Comparison of ENCODE assay signal across 35 cellular contexts in the genomic region with DNA sequence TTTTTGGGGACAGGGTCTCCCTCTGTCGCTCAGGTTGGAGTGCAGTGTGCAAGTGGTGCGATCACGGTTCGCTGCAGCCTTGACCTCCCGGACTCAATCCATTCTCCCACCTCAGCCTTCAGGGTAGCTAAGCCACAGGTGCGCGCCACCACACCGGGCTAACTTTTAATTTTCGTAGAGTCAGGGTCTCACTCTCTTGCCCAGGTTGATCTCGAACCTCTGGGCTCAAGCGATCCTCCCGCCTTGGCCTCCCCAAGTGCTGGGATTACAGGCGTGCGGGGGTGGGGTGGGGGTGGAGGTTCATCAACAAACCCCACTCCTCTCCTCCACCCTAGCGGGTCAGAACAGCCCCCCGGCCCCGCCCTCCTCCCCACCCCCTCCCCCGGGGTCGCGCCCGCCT. TPM values are rescaled to one million over a fixed set of nuclear protein-coding genes. Genes with fewer than 3 reads are reported as not detected.
"Had no signal": no experiment of that assay in that cellular context is flagged by ENCODE, and none has a peak within 500 bp of the region (broad histone marks: within the 10 kb centered on the region; RNA-seq: fewer than 3 reads in every experiment).

No MANE protein-coding gene starts in this region.

- DNase-seq: dermis blood vessel endothelial cell; effector memory CD4-positive, alpha-beta T cell; foreskin keratinocyte; heart right ventricle; hippocampal formation; mesenchymal stem cell; mucosa of descending colon; naive B cell; nucleus accumbens; ovary; psoas muscle; sigmoid colon; stimulated activated CD4-positive, alpha-beta T cell treated with anti-CD3 and anti-CD28 coated beads, Interleukin-4, amount 100 ng/mL, for 4 hours; stimulated activated naive CD8-positive, alpha-beta T cell treated with anti-CD3 and anti-CD28 coated beads, Interleukin-15, Interleukin-2, amounts not matched to agents 100 U/mL and 50 U/mL, for 24 hours; substantia nigra; testis; tibial artery had no signal

- H3K4me3 Mint-ChIP-seq: naive B cell; natural killer cell treated with Interleukin-12 subunit alpha and Interleukin-12 subunit beta and Interleukin-15 and Interleukin-18, amount 100 ng/mL, for 72 hours; neural crest cell; stimulated activated memory B cell treated with anti-CD40 and anti-IgM and Interleukin-4, amounts not matched to agents 10 μg/mL and 1 μg/mL and 100 μg/mL, for 72 hours had no signal

- H3K9me3 ChIP-seq: esophagus muscularis mucosa, gastroesophageal sphincter, heart right ventricle, left lung, mucosa of descending colon, ovary, psoas muscle, sigmoid colon, testis, tibial artery had no signal

- H3K36me3 ChIP-seq: esophagus muscularis mucosa, gastroesophageal sphincter, heart right ventricle, left lung, ovary, sigmoid colon, tibial artery had no signal

- H3K9me3 Mint-ChIP-seq: mesothelial cell of epicardium; naive B cell; natural killer cell treated with Interleukin-12 subunit alpha and Interleukin-12 subunit beta and Interleukin-15 and Interleukin-18, amount 100 ng/mL, for 72 hours; neural crest cell; stimulated activated memory B cell treated with anti-CD40 and anti-IgM and Interleukin-4, amounts not matched to agents 10 μg/mL and 1 μg/mL and 100 μg/mL, for 72 hours had no signal

- ATAC-seq: foreskin keratinocyte; gastroesophageal sphincter; left lung; mucosa of descending colon; stimulated activated memory B cell treated with anti-CD40 and anti-IgM and Interleukin-4, amounts not matched to agents 10 μg/mL and 1 μg/mL and 100 μg/mL, for 72 hours; stimulated activated naive CD8-positive, alpha-beta T cell treated with anti-CD3 and anti-CD28 coated beads, Interleukin-15, Interleukin-2, amounts not matched to agents 100 U/mL and 50 U/mL, for 24 hours had no signal

- H3K4me1 ChIP-seq: left lung, testis had no signal

- H3K27me3 ChIP-seq: ovary, testis had no signal

- H3K27ac Mint-ChIP-seq: mesothelial cell of epicardium; natural killer cell treated with Interleukin-12 subunit alpha and Interleukin-12 subunit beta and Interleukin-15 and Interleukin-18, amount 100 ng/mL, for 72 hours; stimulated activated memory B cell treated with anti-CD40 and anti-IgM and Interleukin-4, amounts not matched to agents 10 μg/mL and 1 μg/mL and 100 μg/mL, for 72 hours; type B pancreatic cell had no signal

- H3K27ac ChIP-seq: coronary artery, esophagus muscularis mucosa, foreskin keratinocyte, gastroesophageal sphincter, heart right ventricle, left lung, ovary, psoas muscle, sigmoid colon, testis, tibial artery had no signal

- H3K4me3 ChIP-seq: coronary artery, esophagus muscularis mucosa, gastroesophageal sphincter, heart right ventricle, left lung, mucosa of descending colon, ovary, psoas muscle, sigmoid colon, tibial artery had no signal

- H3K36me3 Mint-ChIP-seq: mesothelial cell of epicardium; naive B cell; natural killer cell treated with Interleukin-12 subunit alpha and Interleukin-12 subunit beta and Interleukin-15 and Interleukin-18, amount 100 ng/mL, for 72 hours; stimulated activated memory B cell treated with anti-CD40 and anti-IgM and Interleukin-4, amounts not matched to agents 10 μg/mL and 1 μg/mL and 100 μg/mL, for 72 hours; type B pancreatic cell had no signal

RNA-seq across cellular contexts. Expression of a gene that starts 5.4 kb away (rescaled TPM):
- total RNA-seq: dermis blood vessel endothelial cell; endothelial cell of umbilical vein; epithelial cell of proximal tubule; esophagus muscularis mucosa; fibroblast of lung; foreskin keratinocyte; gastroesophageal sphincter; kidney; left lung; lower leg skin; lung microvascular endothelial cell; mesothelial cell of epicardium; mucosa of descending colon; natural killer cell treated with Interleukin-12 subunit alpha and Interleukin-12 subunit beta and Interleukin-15 and Interleukin-18, amount 100 ng/mL, for 72 hours; neural crest cell; ovary; renal cortical epithelial cell; sigmoid colon; skeletal muscle tissue; urinary bladder had no signal
- polyA plus RNA-seq: endothelial cell of umbilical vein, fibroblast of lung, foreskin keratinocyte, sigmoid colon, urinary bladder had no signal

RNA-seq across cellular contexts. Expression of a gene that starts 6.8 kb away (rescaled TPM):
- total RNA-seq: dermis blood vessel endothelial cell; endothelial cell of umbilical vein; epithelial cell of proximal tubule; left lung; lung microvascular endothelial cell; natural killer cell treated with Interleukin-12 subunit alpha and Interleukin-12 subunit beta and Interleukin-15 and Interleukin-18, amount 100 ng/mL, for 72 hours had no signal
- polyA plus RNA-seq: fibroblast of lung had no signal

RNA-seq across cellular contexts. Expression of a gene that starts 49.9 kb away (rescaled TPM):
- total RNA-seq: neural crest cell had no signal
